In genomic region chr3:51966941-51967383, GRCh38 we compare ENCODE assay signal across 1 cellular context.
TF ChIP-seq lines count a peak whose summit lies in the region.

No MANE protein-coding gene starts in this region.

TF ChIP-seq in HepG2, 621 proteins besides CTCF, POLR2A, EP300 and RAD21 (continued from another document and continues in another):
- TF ChIP-seq ATAD3A (CRISPR knock-in tag; IDR thresholded peaks at IDR 0.05) = no peak
- no peak for TF ChIP-seq RBAK (CRISPR knock-in tag; IDR thresholded peaks at IDR 0.05)
- no peak for TF ChIP-seq KMT2B (CRISPR knock-in tag; IDR thresholded peaks at IDR 0.05)
- TF ChIP-seq XRCC5 (optimal IDR thresholded peaks at IDR 0.05; ENCODE audit: low read length) = no peak
- TF ChIP-seq ZNF234 (CRISPR knock-in tag; conservative IDR thresholded peaks at IDR 0.05) = no peak
- TF ChIP-seq, protein P1, sequence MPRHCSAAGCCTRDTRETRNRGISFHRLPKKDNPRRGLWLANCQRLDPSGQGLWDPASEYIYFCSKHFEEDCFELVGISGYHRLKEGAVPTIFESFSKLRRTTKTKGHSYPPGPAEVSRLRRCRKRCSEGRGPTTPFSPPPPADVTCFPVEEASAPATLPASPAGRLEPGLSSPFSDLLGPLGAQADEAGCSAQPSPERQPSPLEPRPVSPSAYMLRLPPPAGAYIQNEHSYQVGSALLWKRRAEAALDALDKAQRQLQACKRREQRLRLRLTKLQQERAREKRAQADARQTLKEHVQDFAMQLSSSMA (CRISPR knock-in tag; IDR thresholded peaks at IDR 0.05) = no peak
- TF ChIP-seq ZSCAN29 (CRISPR knock-in tag; conservative IDR thresholded peaks at IDR 0.05) = no peak
- no peak for TF ChIP-seq ZNF550 (CRISPR knock-in tag; IDR thresholded peaks at IDR 0.05; ENCODE audit: borderline replicate concordance)
- TF ChIP-seq SOX6 (IDR thresholded peaks at IDR 0.05) = no peak
- no peak for TF ChIP-seq SOX6 (CRISPR knock-in tag; IDR thresholded peaks at IDR 0.05)
- no peak for TF ChIP-seq PLSCR1 (CRISPR knock-in tag; IDR thresholded peaks at IDR 0.05; ENCODE audit: borderline replicate concordance)
- TF ChIP-seq ZNF597 (CRISPR knock-in tag; IDR thresholded peaks at IDR 0.05) = no peak
- TF ChIP-seq ZNF501 (CRISPR knock-in tag; IDR thresholded peaks at IDR 0.05) = no peak
- TF ChIP-seq TBX2 (CRISPR knock-in tag; IDR thresholded peaks at IDR 0.05; ENCODE audit: borderline replicate concordance) = no peak
- no peak for TF ChIP-seq BATF2 (CRISPR knock-in tag; IDR thresholded peaks at IDR 0.05)
- TF ChIP-seq, protein P2, sequence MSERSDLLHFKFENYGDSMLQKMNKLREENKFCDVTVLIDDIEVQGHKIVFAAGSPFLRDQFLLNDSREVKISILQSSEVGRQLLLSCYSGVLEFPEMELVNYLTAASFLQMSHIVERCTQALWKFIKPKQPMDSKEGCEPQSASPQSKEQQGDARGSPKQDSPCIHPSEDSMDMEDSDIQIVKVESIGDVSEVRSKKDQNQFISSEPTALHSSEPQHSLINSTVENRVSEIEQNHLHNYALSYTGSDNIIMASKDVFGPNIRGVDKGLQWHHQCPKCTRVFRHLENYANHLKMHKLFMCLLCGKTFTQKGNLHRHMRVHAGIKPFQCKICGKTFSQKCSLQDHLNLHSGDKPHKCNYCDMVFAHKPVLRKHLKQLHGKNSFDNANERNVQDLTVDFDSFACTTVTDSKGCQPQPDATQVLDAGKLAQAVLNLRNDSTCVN (CRISPR knock-in tag; IDR thresholded peaks at IDR 0.05; ENCODE audit: borderline replicate concordance) = no peak
- TF ChIP-seq ZFY (CRISPR knock-in tag; IDR thresholded peaks at IDR 0.05) = peak; percentile 41
- no peak for TF ChIP-seq PLRG1 (conservative IDR thresholded peaks at IDR 0.05)
- TF ChIP-seq ZNF562 (CRISPR knock-in tag; IDR thresholded peaks at IDR 0.05; ENCODE audit: borderline replicate concordance) = no peak
- no peak for TF ChIP-seq CENPX (CRISPR knock-in tag; IDR thresholded peaks at IDR 0.05)
- TF ChIP-seq SP140L (CRISPR knock-in tag; IDR thresholded peaks at IDR 0.05; ENCODE audit: borderline replicate concordance) = no peak
- no peak for TF ChIP-seq ZNF703 (CRISPR knock-in tag; IDR thresholded peaks at IDR 0.05; ENCODE audit: borderline replicate concordance)
- no peak for TF ChIP-seq EEA1 (CRISPR knock-in tag; IDR thresholded peaks at IDR 0.05; ENCODE audit: borderline replicate concordance)
- TF ChIP-seq, protein P3, sequence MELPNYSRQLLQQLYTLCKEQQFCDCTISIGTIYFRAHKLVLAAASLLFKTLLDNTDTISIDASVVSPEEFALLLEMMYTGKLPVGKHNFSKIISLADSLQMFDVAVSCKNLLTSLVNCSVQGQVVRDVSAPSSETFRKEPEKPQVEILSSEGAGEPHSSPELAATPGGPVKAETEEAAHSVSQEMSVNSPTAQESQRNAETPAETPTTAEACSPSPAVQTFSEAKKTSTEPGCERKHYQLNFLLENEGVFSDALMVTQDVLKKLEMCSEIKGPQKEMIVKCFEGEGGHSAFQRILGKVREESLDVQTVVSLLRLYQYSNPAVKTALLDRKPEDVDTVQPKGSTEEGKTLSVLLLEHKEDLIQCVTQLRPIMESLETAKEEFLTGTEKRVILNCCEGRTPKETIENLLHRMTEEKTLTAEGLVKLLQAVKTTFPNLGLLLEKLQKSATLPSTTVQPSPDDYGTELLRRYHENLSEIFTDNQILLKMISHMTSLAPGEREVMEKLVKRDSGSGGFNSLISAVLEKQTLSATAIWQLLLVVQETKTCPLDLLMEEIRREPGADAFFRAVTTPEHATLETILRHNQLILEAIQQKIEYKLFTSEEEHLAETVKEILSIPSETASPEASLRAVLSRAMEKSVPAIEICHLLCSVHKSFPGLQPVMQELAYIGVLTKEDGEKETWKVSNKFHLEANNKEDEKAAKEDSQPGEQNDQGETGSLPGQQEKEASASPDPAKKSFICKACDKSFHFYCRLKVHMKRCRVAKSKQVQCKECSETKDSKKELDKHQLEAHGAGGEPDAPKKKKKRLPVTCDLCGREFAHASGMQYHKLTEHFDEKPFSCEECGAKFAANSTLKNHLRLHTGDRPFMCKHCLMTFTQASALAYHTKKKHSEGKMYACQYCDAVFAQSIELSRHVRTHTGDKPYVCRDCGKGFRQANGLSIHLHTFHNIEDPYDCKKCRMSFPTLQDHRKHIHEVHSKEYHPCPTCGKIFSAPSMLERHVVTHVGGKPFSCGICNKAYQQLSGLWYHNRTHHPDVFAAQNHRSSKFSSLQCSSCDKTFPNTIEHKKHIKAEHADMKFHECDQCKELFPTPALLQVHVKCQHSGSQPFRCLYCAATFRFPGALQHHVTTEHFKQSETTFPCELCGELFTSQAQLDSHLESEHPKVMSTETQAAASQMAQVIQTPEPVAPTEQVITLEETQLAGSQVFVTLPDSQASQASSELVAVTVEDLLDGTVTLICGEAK (IDR thresholded peaks at IDR 0.05) = no peak
- TF ChIP-seq, protein P3 (CRISPR knock-in tag; IDR thresholded peaks at IDR 0.05) = no peak
- no peak for TF ChIP-seq ZNF552 (CRISPR knock-in tag; IDR thresholded peaks at IDR 0.05; ENCODE audit: borderline replicate concordance)
- no peak for TF ChIP-seq ZNF24 (IDR thresholded peaks at IDR 0.05)
- TF ChIP-seq SMAD9 (CRISPR knock-in tag; IDR thresholded peaks at IDR 0.05) = no peak
- no peak for TF ChIP-seq MXD1 (CRISPR knock-in tag; IDR thresholded peaks at IDR 0.05)
- TF ChIP-seq MED8 (CRISPR knock-in tag; IDR thresholded peaks at IDR 0.05; ENCODE audit: insufficient replicate concordance) = no peak
- TF ChIP-seq, protein P4, sequence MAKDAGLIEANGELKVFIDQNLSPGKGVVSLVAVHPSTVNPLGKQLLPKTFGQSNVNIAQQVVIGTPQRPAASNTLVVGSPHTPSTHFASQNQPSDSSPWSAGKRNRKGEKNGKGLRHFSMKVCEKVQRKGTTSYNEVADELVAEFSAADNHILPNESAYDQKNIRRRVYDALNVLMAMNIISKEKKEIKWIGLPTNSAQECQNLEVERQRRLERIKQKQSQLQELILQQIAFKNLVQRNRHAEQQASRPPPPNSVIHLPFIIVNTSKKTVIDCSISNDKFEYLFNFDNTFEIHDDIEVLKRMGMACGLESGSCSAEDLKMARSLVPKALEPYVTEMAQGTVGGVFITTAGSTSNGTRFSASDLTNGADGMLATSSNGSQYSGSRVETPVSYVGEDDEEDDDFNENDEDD (CRISPR knock-in tag; IDR thresholded peaks at IDR 0.05; ENCODE audit: borderline replicate concordance) = no peak
- TF ChIP-seq ZNF546 (CRISPR knock-in tag; conservative IDR thresholded peaks at IDR 0.05) = no peak
- no peak for TF ChIP-seq ZFP41 (CRISPR knock-in tag; IDR thresholded peaks at IDR 0.05; ENCODE audit: borderline replicate concordance)
- TF ChIP-seq ZNF773 (CRISPR knock-in tag; IDR thresholded peaks at IDR 0.05; ENCODE audit: borderline replicate concordance) = peak; percentile 30; the same call in 1 of the 2 replicates
- no peak for TF ChIP-seq SETDB1 (CRISPR knock-in tag; IDR thresholded peaks at IDR 0.05; ENCODE audit: borderline replicate concordance)
- TF ChIP-seq HNF1A (IDR thresholded peaks at IDR 0.05; ENCODE audit: low read depth) = no peak
- TF ChIP-seq HNF1A (CRISPR knock-in tag; IDR thresholded peaks at IDR 0.05; ENCODE audit: borderline replicate concordance) = no peak
- TF ChIP-seq, protein P5, sequence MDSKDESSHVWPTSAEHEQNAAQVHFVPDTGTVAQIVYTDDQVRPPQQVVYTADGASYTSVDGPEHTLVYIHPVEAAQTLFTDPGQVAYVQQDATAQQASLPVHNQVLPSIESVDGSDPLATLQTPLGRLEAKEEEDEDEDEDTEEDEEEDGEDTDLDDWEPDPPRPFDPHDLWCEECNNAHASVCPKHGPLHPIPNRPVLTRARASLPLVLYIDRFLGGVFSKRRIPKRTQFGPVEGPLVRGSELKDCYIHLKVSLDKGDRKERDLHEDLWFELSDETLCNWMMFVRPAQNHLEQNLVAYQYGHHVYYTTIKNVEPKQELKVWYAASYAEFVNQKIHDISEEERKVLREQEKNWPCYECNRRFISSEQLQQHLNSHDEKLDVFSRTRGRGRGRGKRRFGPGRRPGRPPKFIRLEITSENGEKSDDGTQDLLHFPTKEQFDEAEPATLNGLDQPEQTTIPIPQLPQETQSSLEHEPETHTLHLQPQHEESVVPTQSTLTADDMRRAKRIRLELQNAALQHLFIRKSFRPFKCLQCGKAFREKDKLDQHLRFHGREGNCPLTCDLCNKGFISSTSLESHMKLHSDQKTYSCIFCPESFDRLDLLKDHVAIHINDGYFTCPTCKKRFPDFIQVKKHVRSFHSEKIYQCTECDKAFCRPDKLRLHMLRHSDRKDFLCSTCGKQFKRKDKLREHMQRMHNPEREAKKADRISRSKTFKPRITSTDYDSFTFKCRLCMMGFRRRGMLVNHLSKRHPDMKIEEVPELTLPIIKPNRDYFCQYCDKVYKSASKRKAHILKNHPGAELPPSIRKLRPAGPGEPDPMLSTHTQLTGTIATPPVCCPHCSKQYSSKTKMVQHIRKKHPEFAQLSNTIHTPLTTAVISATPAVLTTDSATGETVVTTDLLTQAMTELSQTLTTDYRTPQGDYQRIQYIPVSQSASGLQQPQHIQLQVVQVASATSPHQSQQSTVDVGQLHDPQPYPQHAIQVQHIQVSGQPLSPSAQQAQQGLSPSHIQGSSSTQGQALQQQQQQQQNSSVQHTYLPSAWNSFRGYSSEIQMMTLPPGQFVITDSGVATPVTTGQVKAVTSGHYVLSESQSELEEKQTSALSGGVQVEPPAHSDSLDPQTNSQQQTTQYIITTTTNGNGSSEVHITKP (CRISPR knock-in tag; IDR thresholded peaks at IDR 0.05; ENCODE audit: low read depth) = no peak
